In genomic region chr15:66232267-66232625, GRCh38 we compare ENCODE assay signal across 34 cellular contexts. TPM values are rescaled to one million over a fixed set of nuclear protein-coding genes. Genes with fewer than 3 reads are reported as not detected.
"Had no signal": no experiment of that assay in that cellular context is flagged by ENCODE, and none has a peak within 500 bp of the region (broad histone marks: within the 10 kb centered on the region; RNA-seq: fewer than 3 reads in every experiment).

No MANE protein-coding gene starts in this region.

- H3K4me3 Mint-ChIP-seq: activated naive CD4-positive, alpha-beta T cell treated with anti-CD3 and anti-CD28 coated beads for 36 hours; activated naive CD8-positive, alpha-beta T cell treated with anti-CD3 and anti-CD28 coated beads, Interleukin-2, amount 10 ng/mL, durations not matched to agents 7 days and 5 days; immature natural killer cell; mesothelial cell of epicardium; naive thymus-derived CD4-positive, alpha-beta T cell; stimulated activated memory B cell treated with anti-CD40 and anti-IgM and Interleukin-4, amounts not matched to agents 10 μg/mL and 1 μg/mL and 100 μg/mL, for 72 hours; stimulated activated naive CD8-positive, alpha-beta T cell treated with anti-CD3 and anti-CD28 coated beads, Interleukin-15, amount 100 ng/mL, for 72 hours; T-helper 2 cell treated with Interferon-gamma antibody and Interleukin-4, amounts not matched to agents 5 μg/mL and 100 μg/mL, for 36 hours; type B pancreatic cell had no signal

- H3K27ac Mint-ChIP-seq: activated naive CD4-positive, alpha-beta T cell treated with anti-CD3 and anti-CD28 coated beads for 36 hours; activated naive CD8-positive, alpha-beta T cell treated with anti-CD3 and anti-CD28 coated beads, Interleukin-2, amount 10 ng/mL, durations not matched to agents 7 days and 5 days; immature natural killer cell; mesothelial cell of epicardium; naive thymus-derived CD4-positive, alpha-beta T cell; stimulated activated memory B cell treated with anti-CD40 and anti-IgM and Interleukin-4, amounts not matched to agents 10 μg/mL and 1 μg/mL and 100 μg/mL, for 72 hours; T-helper 2 cell treated with Interferon-gamma antibody and Interleukin-4, amounts not matched to agents 5 μg/mL and 100 μg/mL, for 36 hours; type B pancreatic cell had no signal

- H3K9me3 Mint-ChIP-seq: activated naive CD4-positive, alpha-beta T cell treated with anti-CD3 and anti-CD28 coated beads for 36 hours; activated naive CD8-positive, alpha-beta T cell treated with anti-CD3 and anti-CD28 coated beads, Interleukin-2, amount 10 ng/mL, durations not matched to agents 7 days and 5 days; mesothelial cell of epicardium; stimulated activated memory B cell treated with anti-CD40 and anti-IgM and Interleukin-4, amounts not matched to agents 10 μg/mL and 1 μg/mL and 100 μg/mL, for 72 hours; stimulated activated naive CD8-positive, alpha-beta T cell treated with anti-CD3 and anti-CD28 coated beads, Interleukin-15, amount 100 ng/mL, for 72 hours; T-helper 2 cell treated with Interferon-gamma antibody and Interleukin-4, amounts not matched to agents 5 μg/mL and 100 μg/mL, for 36 hours; type B pancreatic cell had no signal

- H3K36me3 Mint-ChIP-seq: activated naive CD8-positive, alpha-beta T cell treated with anti-CD3 and anti-CD28 coated beads, Interleukin-2, amount 10 ng/mL, durations not matched to agents 7 days and 5 days; immature natural killer cell; mesothelial cell of epicardium; naive thymus-derived CD4-positive, alpha-beta T cell; stimulated activated memory B cell treated with anti-CD40 and anti-IgM and Interleukin-4, amounts not matched to agents 10 μg/mL and 1 μg/mL and 100 μg/mL, for 72 hours; type B pancreatic cell had no signal

- H3K4me1 Mint-ChIP-seq: activated naive CD8-positive, alpha-beta T cell treated with anti-CD3 and anti-CD28 coated beads, Interleukin-2, amount 10 ng/mL, durations not matched to agents 7 days and 5 days; immature natural killer cell; naive thymus-derived CD4-positive, alpha-beta T cell; stimulated activated memory B cell treated with anti-CD40 and anti-IgM and Interleukin-4, amounts not matched to agents 10 μg/mL and 1 μg/mL and 100 μg/mL, for 72 hours; stimulated activated naive CD8-positive, alpha-beta T cell treated with anti-CD3 and anti-CD28 coated beads, Interleukin-15, amount 100 ng/mL, for 72 hours had no signal

- DNase-seq: activated CD4-positive, alpha-beta T cell treated with anti-CD3 and anti-CD28 coated beads for 48 hours; activated CD4-positive, alpha-beta T cell treated with anti-CD3 and anti-CD28 coated beads, Interleukin-2, amount 50 U/mL, for 48 hours; activated CD8-positive, alpha-beta memory T cell treated with anti-CD3 and anti-CD28 coated beads for 24 hours; activated effector memory CD4-positive, alpha-beta T cell treated with Interleukin-2 at 50 U/mL for 16 hours; activated naive CD4-positive, alpha-beta T cell treated with anti-CD3 and anti-CD28 coated beads for 36 hours; activated naive CD8-positive, alpha-beta T cell treated with anti-CD3 and anti-CD28 coated beads, Interleukin-2, amount 10 ng/mL, durations not matched to agents 7 days and 5 days; brain microvascular endothelial cell; cortex of kidney; foreskin fibroblast; heart left ventricle; hypothalamus; immature natural killer cell; kidney; left colon; mammary epithelial cell; naive thymus-derived CD4-positive, alpha-beta T cell; occipital lobe; psoas muscle; sigmoid colon; stimulated activated CD4-positive, alpha-beta T cell treated with anti-CD3 and anti-CD28 coated beads, Interleukin-1b, Interleukin-23, amount 100 ng/mL, for 48 hours; stimulated activated CD4-positive, alpha-beta T cell treated with anti-CD3 and anti-CD28 coated beads, Interleukin-4, amount 100 ng/mL, for 4 hours; stimulated activated CD8-positive, alpha-beta memory T cell treated with anti-CD3 and anti-CD28 coated beads, Interleukin-4, amount 100 ng/mL, for 48 hours; stimulated activated naive CD8-positive, alpha-beta T cell treated with anti-CD3 and anti-CD28 coated beads, Interleukin-15, amount 100 ng/mL, for 72 hours; substantia nigra had no signal

- ATAC-seq: activated CD4-positive, CD25-positive, alpha-beta regulatory T cell treated with anti-CD3 and anti-CD28 coated beads, Interleukin-2, amount 50 U/mL, for 24 hours; heart left ventricle; left colon; naive thymus-derived CD4-positive, alpha-beta T cell; psoas muscle; stimulated activated memory B cell treated with anti-CD40 and anti-IgM and Interleukin-4, amounts not matched to agents 10 μg/mL and 1 μg/mL and 100 μg/mL, for 72 hours; stimulated activated naive CD8-positive, alpha-beta T cell treated with anti-CD3 and anti-CD28 coated beads, Interleukin-15, amount 100 ng/mL, for 72 hours had no signal

RNA-seq across cellular contexts. Expression of gene MEGF11, which starts 21.3 kb away (rescaled TPM):
- total RNA-seq: activated naive CD8-positive, alpha-beta T cell treated with anti-CD3 and anti-CD28 coated beads, Interleukin-2, amount 10 ng/mL, durations not matched to agents 7 days and 5 days; ascending aorta; cardiac septum; endothelial cell of umbilical vein; heart left ventricle; left colon; mammary epithelial cell; naive thymus-derived CD4-positive, alpha-beta T cell; psoas muscle; sigmoid colon; smooth muscle cell had no signal
- polyA plus RNA-seq: endothelial cell of umbilical vein, esophagus, immature natural killer cell had no signal
